Comparison of ENCODE assay signal across 15 cellular contexts in the genomic region with DNA sequence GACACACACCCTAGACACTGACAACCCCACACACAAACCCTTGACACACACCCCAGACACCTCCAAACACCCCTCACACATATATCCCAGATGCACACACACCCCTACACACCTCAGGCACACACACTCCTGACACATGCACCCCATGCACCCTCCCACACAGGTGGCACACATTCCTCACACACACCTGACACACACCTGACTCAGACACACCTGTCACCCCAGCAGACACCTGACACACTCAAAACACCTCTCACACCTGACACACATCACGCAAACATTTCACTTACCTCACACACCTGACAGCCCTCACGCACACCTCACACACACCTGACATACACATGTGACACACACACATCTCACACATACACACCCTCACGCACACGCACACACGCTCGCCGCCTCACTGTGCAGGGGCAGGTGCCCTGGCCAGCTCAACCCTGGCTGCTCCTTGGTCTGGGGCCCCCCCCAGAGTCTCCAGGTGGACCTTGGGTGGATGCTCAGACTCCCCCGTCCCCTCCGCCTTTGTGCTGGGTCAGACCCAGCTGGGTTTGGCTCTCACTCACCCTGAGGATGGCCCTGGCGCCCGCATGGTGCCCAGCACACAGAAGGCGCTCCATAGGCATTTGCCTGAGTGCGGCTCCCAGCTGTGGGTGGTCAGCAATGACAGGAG. TPM values are rescaled to one million over a fixed set of nuclear protein-coding genes. Genes with fewer than 3 reads are reported as not detected.
DNase-seq lines count a peak whose midpoint lies in the region; ATAC-seq, FAIRE-seq and TF ChIP-seq lines count a peak whose summit lies in the region.
"Had no signal": no experiment of that assay in that cellular context is flagged by ENCODE, and none has a peak within 500 bp of the region (broad histone marks: within the 10 kb centered on the region; RNA-seq: fewer than 3 reads in every experiment).

No MANE protein-coding gene starts in this region.

- FAIRE-seq in GM12891 (lab: Jason Lieb, UNC), result peak; percentile 38
- FAIRE-seq in HTR-8/SVneo (lab: Jason Lieb, UNC), result peak; percentile 66
- FAIRE-seq: A549 had no signal

- no peak for ATAC-seq in left lobe of liver
- ATAC-seq: A549, Panc1 had no signal

- DNase-seq in GM12891 (ENCODE audit: insufficient read length, low spot score) (no peak), HTR-8/SVneo (ENCODE audit: insufficient read length, low spot score) (no peak), left lobe of liver (ENCODE audit: low spot score) (no peak)
- DNase-seq in activated naive CD4-positive, alpha-beta T cell (lab: John Stamatoyannopoulos, UW), result no peak
- DNase-seq: Caco-2; CD4-positive, alpha-beta T cell; GDM1; HCEC 1CT; KBM-7; NCI-H1105 had no signal

- no peak for TF ChIP-seq POLR2A in GM12891 (IDR thresholded peaks at IDR 0.05; ENCODE audit: low read depth, low read length)

TF ChIP-seq in GM12891, 5 proteins besides CTCF, POLR2A, EP300 and RAD21:
- TF ChIP-seq TAF1 (IDR thresholded peaks at IDR 0.05; ENCODE audit: low read depth, low read length) (no peak), POU2F2 (IDR thresholded peaks at IDR 0.05; ENCODE audit: low read depth, low read length) (no peak), POLR2AphosphoS5 (IDR thresholded peaks at IDR 0.05; ENCODE audit: low read depth, low read length) (no peak), SPI1 (IDR thresholded peaks at IDR 0.05; ENCODE audit: low read depth, low read length) (no peak), PAX5 (IDR thresholded peaks at IDR 0.05; ENCODE audit: insufficient read depth, low read length, severe bottlenecking) (no peak)
TF ChIP-seq in GM12891: peak in this region for 0.

RNA-seq across cellular contexts. Expression of a gene that starts 3.1 kb away (rescaled TPM):
- not detected for polyA plus RNA-seq in GM12891 (2012; ENCODE audit: low read depth, missing spikeins)
- total RNA-seq in left lobe of liver, result 0.45 TPM
- total RNA-seq: Caco-2, SK-MEL-5 had no signal

RNA-seq across cellular contexts. Expression of a gene that starts 7.3 kb away (rescaled TPM):
- not detected for polyA plus RNA-seq in GM12891 (2012; ENCODE audit: low read depth, missing spikeins)
- total RNA-seq in left lobe of liver, result 275 TPM
- total RNA-seq: CD4-positive, alpha-beta T cell; NCI-H460; SK-MEL-5 had no signal
- polyA plus RNA-seq: BJ had no signal

RNA-seq across cellular contexts. Expression of a gene that starts 18.0 kb away (rescaled TPM):
- 15.4 TPM for polyA plus RNA-seq in GM12891 (2012; ENCODE audit: low read depth, missing spikeins)
- 177 TPM for total RNA-seq in left lobe of liver

RNA-seq across cellular contexts. Expression of a gene that starts 31.1 kb away (rescaled TPM):
- 28.3 TPM for polyA plus RNA-seq in GM12891 (2012; ENCODE audit: low read depth, missing spikeins)
- 30.2 TPM for total RNA-seq in left lobe of liver

RNA-seq across cellular contexts. Expression of a gene that starts 31.2 kb away (rescaled TPM):
- polyA plus RNA-seq in GM12891 (2012; ENCODE audit: low read depth, missing spikeins), result 29.6 TPM
- total RNA-seq in left lobe of liver, result 25.7 TPM
